In genomic region chr19:7516878-7517277, GRCh38 we compare ENCODE assay signal across 9 cellular contexts. TPM values are rescaled to one million over a fixed set of nuclear protein-coding genes. Genes with fewer than 3 reads are reported as not detected.
A peak's percentile ranks its signal among the peaks of the same experiment; 100 is the strongest.
DNase-seq lines count a peak whose midpoint lies in the region; ATAC-seq and TF ChIP-seq lines count a peak whose summit lies in the region.
"Had no signal": no experiment of that assay in that cellular context is flagged by ENCODE, and none has a peak within 500 bp of the region (broad histone marks: within the 10 kb centered on the region; RNA-seq: fewer than 3 reads in every experiment).

No MANE protein-coding gene starts in this region.

- H3K4me1 Mint-ChIP-seq in CD8-positive, alpha-beta memory T cell: peaks cover 17 to 20% (median 17%) of the 10 kb centered on the region in 3 donors
- peaks cover 16% of the 10 kb centered on the region for H3K4me1 Mint-ChIP-seq in progenitor cell of endocrine pancreas (ENCODE audit: low read depth)

- peak overlapping the region; percentile 4 for H3K27ac ChIP-seq in CD8-positive, alpha-beta memory T cell (ENCODE audit: low read depth, low read length)
- H3K27ac ChIP-seq in fibroblast of lung (ENCODE audit: insufficient read depth, low read length): peak overlapping the region; percentile 43

- CTCF ChIA-PET in CD8-positive, alpha-beta memory T cell (lab: Charles Lee): interaction anchor here (1.4 to 1.5 kb wide), 2 partner anchors 52 to 415 kb away, joined by 4 read pairs; no protein-coding TSS in a partner anchor

- peak overlapping the region in 4 of 8 donors; percentile 32 to 80 (median 61) for H3K27ac Mint-ChIP-seq in CD8-positive, alpha-beta memory T cell
- peak overlapping the region; percentile 92 for H3K27ac Mint-ChIP-seq in progenitor cell of endocrine pancreas

- H3K27me3 Mint-ChIP-seq in CD8-positive, alpha-beta memory T cell: peaks cover 18 to 20% of the 10 kb centered on the region in 2 donors
- no peaks in the 10 kb centered on the region for H3K27me3 Mint-ChIP-seq in progenitor cell of endocrine pancreas

- peak overlapping the region; percentile 66 for H3K9ac ChIP-seq in fibroblast of lung (ENCODE audit: insufficient read depth, low read length)

- peak overlapping the region; percentile 77 for H3K4me2 ChIP-seq in fibroblast of lung (ENCODE audit: extremely low read depth, insufficient read depth, low read length)

- peaks cover 8% of the 10 kb centered on the region for H3K4me1 ChIP-seq in CD8-positive, alpha-beta memory T cell (ENCODE audit: insufficient read depth, low read length)
- H3K4me1 ChIP-seq in fibroblast of lung (ENCODE audit: control insufficient read depth, extremely low read depth, insufficient read depth, low read length): peaks cover 6% of the 10 kb centered on the region

- H3K4me3 Mint-ChIP-seq in CD8-positive, alpha-beta memory T cell: peak overlapping the region; percentile 68 to 82 (median 79)
- H3K4me3 Mint-ChIP-seq in progenitor cell of endocrine pancreas (ENCODE audit: low read depth): peak overlapping the region; percentile 90

- peaks cover 0 to 1% (median 0%) of the 10 kb centered on the region in 5 donors for H3K9me3 Mint-ChIP-seq in CD8-positive, alpha-beta memory T cell
- no peaks in the 10 kb centered on the region for H3K9me3 Mint-ChIP-seq in progenitor cell of endocrine pancreas (ENCODE audit: low read depth)

- no peak for DNase-seq in CD8-positive, alpha-beta memory T cell
- DNase-seq in fibroblast of lung (ENCODE audit: low read depth in 2 of 2) (no peak), progenitor cell of endocrine pancreas (ENCODE audit: low spot score, unreplicated experiment) (no peak), mesenteric fat pad (ENCODE audit: low spot score) (no peak), DMS114 treated with DMSO at 0.1 percent for 48 hours (lab: John Stamatoyannopoulos, UW; ENCODE audit: unreplicated experiment) (no peak)
- DNase-seq in stimulated activated CD4-positive, alpha-beta T cell treated with anti-CD3 and anti-CD28 coated beads, Interleukin-2, amount 100 ng/mL, for 24 hours: no peak
- DNase-seq: NCI-H1436 had no signal

- no peaks in the 10 kb centered on the region for H3K27me3 ChIP-seq in CD8-positive, alpha-beta memory T cell (ENCODE audit: insufficient read depth, low read length, poor library complexity, severe bottlenecking)
- H3K27me3 ChIP-seq in fibroblast of lung (ENCODE audit: control insufficient read depth, insufficient read depth, low read length): no peaks in the 10 kb centered on the region

- H3K36me3 ChIP-seq in CD8-positive, alpha-beta memory T cell (ENCODE audit: insufficient read depth, low read length): no peaks in the 10 kb centered on the region
- peaks cover 4% of the 10 kb centered on the region for H3K36me3 ChIP-seq in fibroblast of lung (ENCODE audit: control insufficient read depth, insufficient read depth, low read length)

- peaks cover 0 to 2% (median 0%) of the 10 kb centered on the region in 3 donors for H3K36me3 Mint-ChIP-seq in CD8-positive, alpha-beta memory T cell
- H3K36me3 Mint-ChIP-seq in progenitor cell of endocrine pancreas (ENCODE audit: insufficient read depth): peaks cover 11% of the 10 kb centered on the region

- no peak overlapping the region for H2AFZ ChIP-seq in fibroblast of lung (ENCODE audit: low read length)

- H4K20me1 ChIP-seq in fibroblast of lung (ENCODE audit: control insufficient read depth, extremely low read depth, insufficient read depth, low read length): no peaks in the 10 kb centered on the region

- ATAC-seq in SK-N-SH treated with all-trans-retinoic acid at 6 μM for 48 hours (0 out of 3 replicates have a peak, but pooled peaks have one; percentile 21), GM21717 (IDR thresholded peaks at IDR 0.05; ENCODE audit: unreplicated experiment) (no peak)

- no peaks in the 10 kb centered on the region for H3K9me3 ChIP-seq in CD8-positive, alpha-beta memory T cell (ENCODE audit: low read length)
- H3K9me3 ChIP-seq in fibroblast of lung (ENCODE audit: control insufficient read depth, insufficient read depth, low read depth, low read length): no peaks in the 10 kb centered on the region

- TF ChIP-seq CTCF in fibroblast of lung (conservative IDR thresholded peaks at IDR 0.05 in 1 of 2, IDR thresholded peaks at IDR 0.05 in 1 of 2; ENCODE audit: low read depth in 1 of 2, low read length in 2 of 2) (no peak), progenitor cell of endocrine pancreas (IDR thresholded peaks at IDR 0.05; ENCODE audit: unreplicated experiment) (no peak)

- no peak overlapping the region for H3K4me3 ChIP-seq in CD8-positive, alpha-beta memory T cell (ENCODE audit: low read length)
- peak overlapping the region; percentile 74 to 86 (median 78) for H3K4me3 ChIP-seq in fibroblast of lung (replicated peaks in 1 of 4; ENCODE audit: control extremely low read depth in 1 of 4, insufficient read depth in 1 of 4, low read depth in 3 of 4, low read length in 4 of 4)

- POLR2A ChIA-PET in CD8-positive, alpha-beta memory T cell (lab: Charles Lee): interaction anchor here (0.5 kb wide), 1 partner anchor 36 kb away, joined by 5 read pairs; no protein-coding TSS in a partner anchor

- no peaks in the 10 kb centered on the region for H3K79me2 ChIP-seq in fibroblast of lung (ENCODE audit: control insufficient read depth, insufficient read depth, low read length)

TF ChIP-seq in SK-N-SH treated with all-trans-retinoic acid at 6 μM for 48 hours, 23 proteins besides CTCF, POLR2A, EP300 and RAD21 (continues in another document):
- TF ChIP-seq PATZ1 (CRISPR knock-in tag; IDR thresholded peaks at IDR 0.05; ENCODE audit: borderline replicate concordance) (no peak), TOX (CRISPR knock-in tag; IDR thresholded peaks at IDR 0.05; ENCODE audit: borderline replicate concordance) (no peak), CSDC2 (CRISPR knock-in tag; IDR thresholded peaks at IDR 0.05) (no peak), ZNF565 (CRISPR knock-in tag; conservative IDR thresholded peaks at IDR 0.05; ENCODE audit: low read depth) (no peak), CREB5 (CRISPR knock-in tag; IDR thresholded peaks at IDR 0.05; ENCODE audit: low read depth) (no peak), ESRRG (CRISPR knock-in tag; IDR thresholded peaks at IDR 0.05) (no peak), ARNTL (CRISPR knock-in tag; IDR thresholded peaks at IDR 0.05; ENCODE audit: borderline replicate concordance, low read depth) (no peak), TCF4 (CRISPR knock-in tag; IDR thresholded peaks at IDR 0.05; ENCODE audit: borderline replicate concordance) (no peak)

RNA-seq across cellular contexts. Expression of gene ZNF358, which starts 1.0 kb away (rescaled TPM):
- total RNA-seq in CD8-positive, alpha-beta memory T cell: 1 to 10 TPM; 7.6 to 8.9 TPM
- polyA plus RNA-seq in CD8-positive, alpha-beta memory T cell: 2.5 TPM
- total RNA-seq in fibroblast of lung: 16.2 and 16.7 TPM in 2 replicates
- polyA plus RNA-seq in fibroblast of lung: 24.0 and 26.8 TPM in 2 replicates
- polyA plus RNA-seq in fibroblast of lung (2012): 36.5 and 37.6 TPM in 2 replicates
- 111 and 148 TPM in 2 replicates for polyA minus RNA-seq in fibroblast of lung (ENCODE audit: low replicate concordance)
- 78.0 and 86.1 TPM in 2 replicates for total RNA-seq in progenitor cell of endocrine pancreas
- 59.1 TPM for total RNA-seq in mesenteric fat pad

RNA-seq across cellular contexts. Expression of gene MCOLN1, which starts 5.5 kb away (rescaled TPM):
- 10 to 100 TPM; 19.4 to 19.6 TPM for total RNA-seq in CD8-positive, alpha-beta memory T cell
- polyA plus RNA-seq in CD8-positive, alpha-beta memory T cell: 11.6 TPM
- total RNA-seq in fibroblast of lung (3.9 and 4.0 TPM in 2 replicates), progenitor cell of endocrine pancreas (16.5 and 18.3 TPM in 2 replicates), mesenteric fat pad (55.5 TPM)
- polyA plus RNA-seq in fibroblast of lung: 15.1 and 20.5 TPM in 2 replicates
- polyA plus RNA-seq in fibroblast of lung (2012): 14.8 and 17.3 TPM in 2 replicates
- 62.3 and 81.6 TPM in 2 replicates for polyA minus RNA-seq in fibroblast of lung (ENCODE audit: low replicate concordance)

RNA-seq across cellular contexts. Expression of gene PNPLA6, which starts 18.6 kb away (rescaled TPM):
- total RNA-seq in CD8-positive, alpha-beta memory T cell: 100 to 1,000 TPM; 112 to 117 TPM
- polyA plus RNA-seq in CD8-positive, alpha-beta memory T cell: 17.1 TPM
- total RNA-seq in fibroblast of lung (61.9 and 89.2 TPM in 2 replicates), progenitor cell of endocrine pancreas (131 and 140 TPM in 2 replicates), mesenteric fat pad (84.8 TPM)
- polyA plus RNA-seq in fibroblast of lung: 20.9 and 34.2 TPM in 2 replicates
- 64.4 and 87.6 TPM in 2 replicates for polyA plus RNA-seq in fibroblast of lung (2012)
- polyA minus RNA-seq in fibroblast of lung (ENCODE audit: low replicate concordance): 99.4 and 154 TPM in 2 replicates

RNA-seq across cellular contexts. Expression of gene PEX11G, which starts 28.0 kb away (rescaled TPM):
- total RNA-seq in CD8-positive, alpha-beta memory T cell: under 1 TPM; 0.94 to 0.95 TPM
- 1.7 TPM for polyA plus RNA-seq in CD8-positive, alpha-beta memory T cell
- total RNA-seq in fibroblast of lung: 3.8 and 3.9 TPM in 2 replicates
- 1.2 and 1.5 TPM in 2 replicates for polyA plus RNA-seq in fibroblast of lung
- 2.5 and 3.3 TPM in 2 replicates for polyA plus RNA-seq in fibroblast of lung (2012)
- not detected in 2 replicates for polyA minus RNA-seq in fibroblast of lung (ENCODE audit: low replicate concordance)
- 5.5 and 6.1 TPM in 2 replicates for total RNA-seq in progenitor cell of endocrine pancreas
- 3.5 TPM for total RNA-seq in mesenteric fat pad
